In genomic region chr7:2269468-2270460, GRCh38 we compare ENCODE assay signal across 16 cellular contexts. TPM values are rescaled to one million over a fixed set of nuclear protein-coding genes. Genes with fewer than 3 reads are reported as not detected.
DNase-seq lines count a peak whose midpoint lies in the region; TF ChIP-seq lines count a peak whose summit lies in the region.
"Had no signal": no experiment of that assay in that cellular context is flagged by ENCODE, and none has a peak within 500 bp of the region (broad histone marks: within the 10 kb centered on the region; RNA-seq: fewer than 3 reads in every experiment).

No MANE protein-coding gene starts in this region.

- H2AFZ ChIP-seq in SK-N-SH (ENCODE audit: low read depth) = no peak overlapping the region

- H3K27me3 ChIP-seq in H7 (ENCODE audit: control insufficient read depth, insufficient read depth, low read length) = no peaks in the 10 kb centered on the region
- H3K27me3 ChIP-seq in SK-N-SH (ENCODE audit: insufficient read depth) = no peaks in the 10 kb centered on the region
- H3K27me3 ChIP-seq: stomach had no signal

- POLR2A ChIA-PET in SK-N-SH (lab: Yijun Ruan, JAX) = no interaction called here

- TF ChIP-seq CTCF in SK-N-SH (IDR thresholded peaks at IDR 0.05) (no peak), fibroblast of the aortic adventitia (IDR thresholded peaks at IDR 0.05; ENCODE audit: insufficient read depth, low read length) (no peak)

- no peaks in the 10 kb centered on the region for H3F3A ChIP-seq in SK-N-SH (replicated peaks; ENCODE audit: insufficient read depth)

- H3K79me2 ChIP-seq in SK-N-SH (ENCODE audit: insufficient read depth) = no peaks in the 10 kb centered on the region

- H3K27ac ChIP-seq in SK-N-SH (ENCODE audit: low read depth in 2 of 2, low read length in 1 of 2) (peak overlapping the region in 1 of 2 experiments; percentile 74; a peak in 2 of 4 replicates), skin epidermis (peak overlapping the region in 12 of 21 experiments; percentile 4 to 75 (median 28))
- H3K27ac ChIP-seq: HL-60, prostate gland, stomach had no signal

- H3K4me2 ChIP-seq in SK-N-SH = no peak overlapping the region

- DNase-seq in H7 = peak; percentile 84
- peak; percentile 73 for DNase-seq in SK-N-SH
- DNase-seq in fibroblast of the aortic adventitia (ENCODE audit: low read depth) = peak; percentile 19
- DNase-seq in NCI-H1105 (lab: John Stamatoyannopoulos, UW) = no peak
- DNase-seq in DMS53 (lab: John Stamatoyannopoulos, UW) = no peak
- DNase-seq in NCI-H446 (lab: John Stamatoyannopoulos, UW) = no peak
- DNase-seq in hippocampal formation (lab: John Stamatoyannopoulos, UW) = no peak
- DNase-seq: activated gamma-delta T cell; head of caudate nucleus; NCI-H1417; stimulated activated CD4-positive, alpha-beta T cell treated with anti-CD3 and anti-CD28 coated beads, Interleukin-4, amount 100 ng/mL, for 4 hours; stomach had no signal

- H3K4me3 ChIP-seq in H7 (ENCODE audit: insufficient read depth, low read depth, low read length) (no peak overlapping the region), SK-N-SH (ENCODE audit: low read depth in 2 of 2, low read length in 1 of 2) (no peak overlapping the region), fibroblast of the aortic adventitia (ENCODE audit: low read depth, low read length) (no peak overlapping the region), skin epidermis (no peak overlapping the region)
- H3K4me3 ChIP-seq: lung, prostate gland, stomach had no signal

- WGBS in SK-N-SH (ENCODE audit: low lambda C conversion rate) = 77% methylated on average over 16 of the region's 21 CpGs

- H3K4me1 ChIP-seq in SK-N-SH (ENCODE audit: control insufficient read depth in 1 of 2, insufficient read depth in 2 of 2, low read depth in 1 of 2, low read length in 1 of 2) = peaks cover 0 to 14% of the 10 kb centered on the region in 2 experiments; a peak in 1 of 4 replicates
- H3K4me1 ChIP-seq: prostate gland, stomach had no signal

- H3K9ac ChIP-seq in SK-N-SH = no peak overlapping the region

- no peak for TF ChIP-seq RAD21 in SK-N-SH (IDR thresholded peaks at IDR 0.05; ENCODE audit: low read length)

- H4K20me1 ChIP-seq in SK-N-SH (ENCODE audit: insufficient read depth) = no peaks in the 10 kb centered on the region

- no peak for TF ChIP-seq EP300 in SK-N-SH (IDR thresholded peaks at IDR 0.05; ENCODE audit: borderline replicate concordance in 1 of 2, low read depth in 1 of 2, low read length in 1 of 2)

- no peaks in the 10 kb centered on the region for H3K9me2 ChIP-seq in SK-N-SH

- no peaks in the 10 kb centered on the region; the same call in none of the 2 replicates for H3K36me3 ChIP-seq in H7 (replicated peaks; ENCODE audit: control insufficient read depth, insufficient read depth, low read length)
- H3K36me3 ChIP-seq in SK-N-SH (replicated peaks in 1 of 2; ENCODE audit: control insufficient read depth in 1 of 2, insufficient read depth in 2 of 2, low read length in 1 of 2) = peaks cover 6 to 8% of the 10 kb centered on the region in 2 experiments
- H3K36me3 ChIP-seq: prostate gland had no signal

- H3K9me3 ChIP-seq in SK-N-SH = no peaks in the 10 kb centered on the region
- H3K9me3 ChIP-seq: prostate gland, stomach had no signal

- CTCF ChIA-PET in SK-N-SH (lab: Yijun Ruan, JAX) = interaction anchor here (0.7 to 1.3 kb wide), 3 partner anchors 9 to 605 kb away, joined by 3 to 5 read pairs (median 4); no protein-coding TSS in a partner anchor

TF ChIP-seq in SK-N-SH, 30 proteins besides CTCF, POLR2A, EP300 and RAD21:
- no peak for TF ChIP-seq NFIC (IDR thresholded peaks at IDR 0.05; ENCODE audit: borderline replicate concordance)
- no peak for TF ChIP-seq RXRA (IDR thresholded peaks at IDR 0.05; ENCODE audit: borderline replicate concordance, low read depth)
- no peak for TF ChIP-seq SMC3 (IDR thresholded peaks at IDR 0.05; ENCODE audit: low read depth, low read length)
- no peak for TF ChIP-seq USF1 (IDR thresholded peaks at IDR 0.05; ENCODE audit: borderline replicate concordance, low read depth)
- no peak for TF ChIP-seq FOXJ3 (CRISPR knock-in tag; IDR thresholded peaks at IDR 0.05)
- no peak for TF ChIP-seq FOXM1 (IDR thresholded peaks at IDR 0.05; ENCODE audit: low read depth)
- no peak for TF ChIP-seq GATA2 (CRISPR knock-in tag; IDR thresholded peaks at IDR 0.05)
- no peak for TF ChIP-seq USF2 (IDR thresholded peaks at IDR 0.05; ENCODE audit: borderline replicate concordance, low read depth, low read length)
- TF ChIP-seq ZBTB33 (IDR thresholded peaks at IDR 0.05; ENCODE audit: borderline replicate concordance, low read depth) = no peak
- TF ChIP-seq IRF3 (IDR thresholded peaks at IDR 0.05; ENCODE audit: low read depth, low read length) = no peak

RNA-seq across cellular contexts. Expression of gene NUDT1, which starts 27.7 kb away (rescaled TPM):
- total RNA-seq in H7 (2014; rRNA removed; shearing (Covaris generic)) = 101 and 117 TPM in 2 replicates
- polyA plus RNA-seq in SK-N-SH (2012; rRNA removed) = 79.5 and 98.1 TPM in 2 replicates
- 69.1 and 83.0 TPM in 2 replicates for polyA plus RNA-seq in SK-N-SH (2012; cell fraction: cytosol; rRNA removed)
- 53.9 and 64.3 TPM in 2 replicates for polyA plus RNA-seq in SK-N-SH (2012; cell fraction: nucleus; rRNA removed)
- total RNA-seq in fibroblast of the aortic adventitia (ENCODE audit: low replicate concordance) = 8.3 and 16.3 TPM in 2 replicates

RNA-seq across cellular contexts. Expression of gene MRM2, which starts 27.8 kb away (rescaled TPM):
- 25.8 and 32.6 TPM in 2 replicates for total RNA-seq in H7 (2014; rRNA removed; shearing (Covaris generic))
- 30.7 and 34.8 TPM in 2 replicates for polyA plus RNA-seq in SK-N-SH (2012; rRNA removed)
- polyA plus RNA-seq in SK-N-SH (2012; cell fraction: cytosol; rRNA removed) = 36.0 and 37.6 TPM in 2 replicates
- 13.9 and 18.7 TPM in 2 replicates for polyA plus RNA-seq in SK-N-SH (2012; cell fraction: nucleus; rRNA removed)
- 17.7 and 20.7 TPM in 2 replicates for total RNA-seq in fibroblast of the aortic adventitia (ENCODE audit: low replicate concordance)

RNA-seq across cellular contexts. Expression of gene MAD1L1, which starts 37.0 kb away (rescaled TPM):
- 44.7 and 63.0 TPM in 2 replicates for total RNA-seq in H7 (2014; rRNA removed; shearing (Covaris generic))
- 28.7 and 46.2 TPM in 2 replicates for polyA plus RNA-seq in SK-N-SH (2012; rRNA removed)
- polyA plus RNA-seq in SK-N-SH (2012; cell fraction: cytosol; rRNA removed) = 20.4 and 23.6 TPM in 2 replicates
- polyA plus RNA-seq in SK-N-SH (2012; cell fraction: nucleus; rRNA removed) = 29.9 and 64.7 TPM in 2 replicates
- total RNA-seq in fibroblast of the aortic adventitia (ENCODE audit: low replicate concordance) = 22.9 and 133 TPM in 2 replicates

RNA-seq across cellular contexts. Expression of gene SNX8, which starts 44.5 kb away (rescaled TPM):
- 23.2 and 28.2 TPM in 2 replicates for total RNA-seq in H7 (2014; rRNA removed; shearing (Covaris generic))
- 20.6 and 21.1 TPM in 2 replicates for polyA plus RNA-seq in SK-N-SH (2012; rRNA removed)
- polyA plus RNA-seq in SK-N-SH (2012; cell fraction: cytosol; rRNA removed) = 13.3 and 15.9 TPM in 2 replicates
- polyA plus RNA-seq in SK-N-SH (2012; cell fraction: nucleus; rRNA removed) = 25.3 and 31.1 TPM in 2 replicates
- total RNA-seq in fibroblast of the aortic adventitia (ENCODE audit: low replicate concordance) = 12.1 and 19.4 TPM in 2 replicates

Comparison
In these comparisons a context has a peak if more than half of its experiments do, and no peak if none do; other contexts are left out.
1. DNase-seq: peak in H7 (single experiment), SK-N-SH (single experiment) and fibroblast of the aortic adventitia (single experiment); none in NCI-H1105 (single experiment), DMS53 (single experiment), NCI-H446 (0 of 2) and hippocampal formation (0 of 2).